2 cellular contexts compared by ENCODE assay signal in the genomic region with DNA sequence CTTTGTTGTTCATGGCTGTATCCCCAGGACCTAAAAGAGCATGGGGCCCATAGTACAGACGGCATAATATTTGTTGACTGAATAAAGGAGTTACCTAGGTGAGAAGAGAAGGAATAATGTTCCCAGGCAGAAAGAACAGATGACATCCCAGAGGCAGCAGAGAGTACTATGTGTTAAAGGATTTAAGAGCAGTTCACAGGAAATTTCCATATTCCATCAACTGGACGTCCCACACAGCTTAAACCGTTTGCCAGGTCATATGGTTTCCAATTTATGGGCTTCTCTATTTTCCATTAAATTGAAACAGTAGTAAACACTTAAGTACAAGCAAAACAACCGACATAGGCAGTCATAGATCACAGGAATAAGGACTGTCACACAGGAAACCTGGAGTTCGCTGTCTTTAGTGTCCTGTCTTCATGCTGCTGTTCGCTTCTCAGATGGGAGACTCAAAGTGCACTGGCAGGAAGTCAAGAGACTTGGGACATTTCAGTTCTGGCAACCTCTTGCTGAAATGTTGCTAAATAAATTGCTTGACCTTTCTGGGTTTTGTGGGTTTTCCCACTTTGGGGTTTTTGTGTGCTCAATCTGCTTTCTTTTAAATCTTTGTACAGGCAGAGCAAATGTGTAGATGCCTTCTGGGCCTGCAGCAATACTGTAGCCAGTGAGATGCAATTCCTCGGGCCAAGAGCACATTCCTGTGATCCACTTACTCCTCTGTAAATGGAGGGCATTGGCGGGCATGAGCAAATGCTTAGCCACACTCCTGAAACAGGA.
A peak's percentile ranks its signal among the peaks of the same experiment; 100 is the strongest.
TF ChIP-seq lines count a peak whose summit lies in the region.

No MANE protein-coding gene starts in this region.

TF ChIP-seq in GM12878, 131 proteins besides CTCF, POLR2A, EP300 and RAD21:
- TF ChIP-seq NFYA (IDR thresholded peaks at IDR 0.05; ENCODE audit: borderline replicate concordance, low read depth, low read length): no peak
- TF ChIP-seq IKZF2 (IDR thresholded peaks at IDR 0.05): 0 out of 4 replicates have a peak, but pooled peaks of 1 of the 2 experiments have one; percentile 11
- TF ChIP-seq RUNX3 (IDR thresholded peaks at IDR 0.05; ENCODE audit: low read length): peak; percentile 52; the same call in 1 of the 2 replicates
- no peak for TF ChIP-seq MTA2 (IDR thresholded peaks at IDR 0.05; ENCODE audit: low read depth)

TF ChIP-seq in HepG2, 621 proteins besides CTCF, POLR2A, EP300 and RAD21:
- TF ChIP-seq HDAC6 (IDR thresholded peaks at IDR 0.05; ENCODE audit: low read depth, low read length) (no peak), ZNF235 (CRISPR knock-in tag; IDR thresholded peaks at IDR 0.05; ENCODE audit: borderline replicate concordance) (no peak), CBFB (CRISPR knock-in tag; IDR thresholded peaks at IDR 0.05) (no peak), HDAC1 (CRISPR knock-in tag; IDR thresholded peaks at IDR 0.05) (no peak), YEATS2 (CRISPR knock-in tag; IDR thresholded peaks at IDR 0.05; ENCODE audit: borderline replicate concordance) (no peak), HNF1B (CRISPR knock-in tag; IDR thresholded peaks at IDR 0.05) (no peak), ZSCAN22 (CRISPR knock-in tag; IDR thresholded peaks at IDR 0.05) (no peak), NBN (conservative IDR thresholded peaks at IDR 0.05) (no peak)
